21 cellular contexts compared by ENCODE assay signal in genomic region chr6:111942561-111942960, GRCh38.
"Had no signal": no experiment of that assay in that cellular context is flagged by ENCODE, and none has a peak within 500 bp of the region (broad histone marks: within the 10 kb centered on the region; RNA-seq: fewer than 3 reads in every experiment).

No MANE protein-coding gene starts in this region.

- H3K9me3 Mint-ChIP-seq: activated naive CD4-positive, alpha-beta T cell treated with anti-CD3 and anti-CD28 coated beads, Interleukin-2, amount 10 ng/mL, durations not matched to agents 7 days and 5 days had no signal

- H3K27me3 Mint-ChIP-seq: activated CD8-positive, alpha-beta memory T cell treated with anti-CD3 and anti-CD28 coated beads, Interleukin-2, amount 10 ng/mL, durations not matched to agents 7 days and 5 days; activated CD8-positive, alpha-beta T cell treated with anti-CD3 and anti-CD28 coated beads for 36 hours; activated naive CD4-positive, alpha-beta T cell treated with anti-CD3 and anti-CD28 coated beads, Interleukin-2, amount 10 ng/mL, durations not matched to agents 7 days and 5 days had no signal

- H3K36me3 Mint-ChIP-seq: stimulated activated memory B cell treated with anti-CD40 and anti-IgM and Interleukin-4, amounts not matched to agents 10 μg/mL and 1 μg/mL and 100 μg/mL, for 72 hours had no signal

- DNase-seq: activated CD4-positive, alpha-beta T cell treated with anti-CD3 and anti-CD28 coated beads, Interleukin-2, amount 10 ng/mL, durations not matched to agents 24 days and 14 days; activated CD8-positive, alpha-beta memory T cell treated with anti-CD3 and anti-CD28 coated beads, Interleukin-2, amount 10 ng/mL, durations not matched to agents 7 days and 5 days; activated CD8-positive, alpha-beta T cell treated with anti-CD3 and anti-CD28 coated beads for 36 hours; activated effector memory CD4-positive, alpha-beta T cell treated with anti-CD3 and anti-CD28 coated beads, Interleukin-2, amount 50 U/mL, for 16 hours; activated naive CD4-positive, alpha-beta T cell treated with anti-CD3 and anti-CD28 coated beads, Interleukin-2, amount 10 ng/mL, durations not matched to agents 7 days and 5 days; activated T-cell treated with anti-CD3 and anti-CD28 coated beads for 4 hours; amygdala; cerebellar nuclear complex; endodermal cell; head of caudate nucleus; hypothalamus; mesenchymal stem cell; mucosa of descending colon; nucleus accumbens; right lobe of liver; small intestine; stimulated activated CD4-positive, alpha-beta T cell treated with anti-CD3 and anti-CD28 coated beads, Interleukin-15, amount 100 ng/mL, for 24 hours; stomach had no signal

- ATAC-seq: activated CD4-positive, CD25-positive, alpha-beta regulatory T cell treated with anti-CD3 and anti-CD28 coated beads, Interleukin-2, amount 50 U/mL, for 24 hours; activated CD8-positive, alpha-beta memory T cell treated with anti-CD3 and anti-CD28 coated beads, Interleukin-2, amount 10 ng/mL, durations not matched to agents 7 days and 5 days; activated CD8-positive, alpha-beta T cell treated with anti-CD3 and anti-CD28 coated beads for 36 hours; gastroesophageal sphincter; mucosa of descending colon; right lobe of liver; stimulated activated memory B cell treated with anti-CD40 and anti-IgM and Interleukin-4, amounts not matched to agents 10 μg/mL and 1 μg/mL and 100 μg/mL, for 72 hours had no signal

- H3K27ac Mint-ChIP-seq: activated CD4-positive, alpha-beta T cell treated with anti-CD3 and anti-CD28 coated beads, Interleukin-2, amount 10 ng/mL, durations not matched to agents 24 days and 14 days; activated CD8-positive, alpha-beta memory T cell treated with anti-CD3 and anti-CD28 coated beads, Interleukin-2, amount 10 ng/mL, durations not matched to agents 7 days and 5 days; activated CD8-positive, alpha-beta T cell treated with anti-CD3 and anti-CD28 coated beads for 36 hours; activated naive CD4-positive, alpha-beta T cell treated with anti-CD3 and anti-CD28 coated beads, Interleukin-2, amount 10 ng/mL, durations not matched to agents 7 days and 5 days; endodermal cell; stimulated activated memory B cell treated with anti-CD40 and anti-IgM and Interleukin-4, amounts not matched to agents 10 μg/mL and 1 μg/mL and 100 μg/mL, for 72 hours had no signal

- H3K4me3 Mint-ChIP-seq: activated CD4-positive, alpha-beta T cell treated with anti-CD3 and anti-CD28 coated beads, Interleukin-2, amount 10 ng/mL, durations not matched to agents 24 days and 14 days; activated CD8-positive, alpha-beta memory T cell treated with anti-CD3 and anti-CD28 coated beads, Interleukin-2, amount 10 ng/mL, durations not matched to agents 7 days and 5 days; activated CD8-positive, alpha-beta T cell treated with anti-CD3 and anti-CD28 coated beads for 36 hours; activated naive CD4-positive, alpha-beta T cell treated with anti-CD3 and anti-CD28 coated beads, Interleukin-2, amount 10 ng/mL, durations not matched to agents 7 days and 5 days; endodermal cell; stimulated activated memory B cell treated with anti-CD40 and anti-IgM and Interleukin-4, amounts not matched to agents 10 μg/mL and 1 μg/mL and 100 μg/mL, for 72 hours had no signal

- H3K4me1 Mint-ChIP-seq: activated CD4-positive, alpha-beta T cell treated with anti-CD3 and anti-CD28 coated beads, Interleukin-2, amount 10 ng/mL, durations not matched to agents 24 days and 14 days; activated CD8-positive, alpha-beta memory T cell treated with anti-CD3 and anti-CD28 coated beads, Interleukin-2, amount 10 ng/mL, durations not matched to agents 7 days and 5 days; activated naive CD4-positive, alpha-beta T cell treated with anti-CD3 and anti-CD28 coated beads, Interleukin-2, amount 10 ng/mL, durations not matched to agents 7 days and 5 days; stimulated activated memory B cell treated with anti-CD40 and anti-IgM and Interleukin-4, amounts not matched to agents 10 μg/mL and 1 μg/mL and 100 μg/mL, for 72 hours had no signal
